In the genomic region with DNA sequence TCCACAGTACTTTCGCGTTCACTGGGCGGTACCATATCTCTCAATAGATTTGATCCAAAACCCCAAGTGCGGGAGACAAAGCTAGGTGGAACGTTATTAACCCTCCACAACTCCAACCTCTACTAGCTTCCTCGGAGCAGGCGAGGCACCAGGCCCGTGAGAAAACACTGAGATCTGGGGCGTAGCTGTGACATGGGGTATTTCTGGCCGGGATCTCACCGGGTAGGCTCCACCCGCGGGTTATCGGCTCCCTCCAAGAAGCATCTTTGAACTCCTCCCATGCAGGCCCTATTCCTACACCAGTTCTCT, we compare ENCODE assay signal across 9 cellular contexts. TPM values are rescaled to one million over a fixed set of nuclear protein-coding genes. Genes with fewer than 3 reads are reported as not detected.
A peak's percentile ranks its signal among the peaks of the same experiment; 100 is the strongest.
DNase-seq lines count a peak whose midpoint lies in the region; ATAC-seq and TF ChIP-seq lines count a peak whose summit lies in the region.
"Had no signal": no experiment of that assay in that cellular context is flagged by ENCODE, and none has a peak within 500 bp of the region (broad histone marks: within the 10 kb centered on the region; RNA-seq: fewer than 3 reads in every experiment).

No MANE protein-coding gene starts in this region.

- TF ChIP-seq CTCF in HCT116 (IDR thresholded peaks at IDR 0.05 in 2 of 3, conservative IDR thresholded peaks at IDR 0.05 in 1 of 3; ENCODE audit: borderline replicate concordance in 1 of 3, insufficient read depth in 1 of 3, low read depth in 2 of 3, low read length in 2 of 3) (no peak), NB4 (IDR thresholded peaks at IDR 0.05; ENCODE audit: low read depth, low read length) (no peak)

- intact Hi-C loops in HCT116 (cut with micrococcal nuclease) = no loop called here

- POLR2A ChIA-PET in HCT116 (lab: Charles Lee) = no interaction called here

- peak overlapping the region; percentile 95 for H2AFZ ChIP-seq in HCT116 (ENCODE audit: low read depth, low read length, poor library complexity, severe bottlenecking)

- peaks cover 5 to 10% of the 10 kb centered on the region in 2 experiments; a peak in 2 of 4 replicates for H3K4me1 ChIP-seq in HCT116 (ENCODE audit: control insufficient read depth in 1 of 2, insufficient read depth in 2 of 2, low read length in 2 of 2)
- peaks cover 7% of the 10 kb centered on the region for H3K4me1 ChIP-seq in effector memory CD4-positive, alpha-beta T cell (ENCODE audit: control insufficient read depth, insufficient read depth, low read length, poor library complexity, severe bottlenecking)

- ATAC-seq in HCT116 (peak; percentile 68), naive B cell (ENCODE audit: low read depth in 2 of 2) (peak; percentile 71 to 73)

- CTCF ChIA-PET in HCT116 (lab: Charles Lee) = interaction anchor here (1.1 kb wide), 1 partner anchor 19 kb away, joined by 3 read pairs; no protein-coding TSS in a partner anchor

- no peaks in the 10 kb centered on the region for H3K27me3 ChIP-seq in HCT116 (ENCODE audit: insufficient read depth, low read length)
- no peaks in the 10 kb centered on the region for H3K27me3 ChIP-seq in effector memory CD4-positive, alpha-beta T cell (replicated peaks; ENCODE audit: control insufficient read depth, insufficient read depth, low read length, poor library complexity, severe bottlenecking)

- H3K79me2 ChIP-seq in HCT116 (ENCODE audit: insufficient read depth, low read length) = peaks cover 11% of the 10 kb centered on the region

- H3K27ac Mint-ChIP-seq in naive B cell = peak overlapping the region; percentile 99 to 100 (median 99)

- no peak for TF ChIP-seq RAD21 in HCT116 (IDR thresholded peaks at IDR 0.05; ENCODE audit: low read depth)

- no peaks in the 10 kb centered on the region for H3K9me2 ChIP-seq in HCT116 (ENCODE audit: insufficient read depth)

- H3K9me3 ChIP-seq in HCT116 (ENCODE audit: control insufficient read depth in 1 of 2, insufficient read depth in 1 of 2, low read depth in 1 of 2, low read length in 2 of 2) = no peaks in the 10 kb centered on the region
- H3K9me3 ChIP-seq in effector memory CD4-positive, alpha-beta T cell (ENCODE audit: control insufficient read depth, low read length) = no peaks in the 10 kb centered on the region

- no peak overlapping the region for H3K27ac ChIP-seq in HCT116 (ENCODE audit: low read depth, low read length)
- H3K27ac ChIP-seq in effector memory CD4-positive, alpha-beta T cell (ENCODE audit: insufficient read depth, low read length, poor library complexity, severe bottlenecking) = peak overlapping the region; percentile 89

- TSS peak; percentile 86 for BruUV-seq in HCT116 (replicated peaks; lab: Mats Ljungman, UMichigan)

- H3K27me3 Mint-ChIP-seq in naive B cell = peaks cover 7 to 13% (median 8%) of the 10 kb centered on the region in 3 donors

- H3K4me1 Mint-ChIP-seq in naive B cell = peaks cover 7 to 31% (median 23%) of the 10 kb centered on the region in 3 donors

- no peak for TF ChIP-seq POLR2A in HCT116 (IDR thresholded peaks at IDR 0.05; ENCODE audit: borderline replicate concordance, extremely low read depth, insufficient read depth, insufficient read length)
- no peak for TF ChIP-seq POLR2A in NB4 (IDR thresholded peaks at IDR 0.05; ENCODE audit: extremely low read depth, insufficient read length)

- H3K4me3 Mint-ChIP-seq in naive B cell = peak overlapping the region; percentile 93 to 100 (median 98)

- H3K36me3 Mint-ChIP-seq in naive B cell = peaks cover 0 to 1% of the 10 kb centered on the region in 2 donors

- peak overlapping the region; percentile 89 for H3K4me2 ChIP-seq in HCT116 (ENCODE audit: low read length)

- H3K36me3 ChIP-seq in HCT116 (ENCODE audit: control insufficient read depth in 1 of 2, insufficient read depth in 2 of 2, low read length in 2 of 2) = no peaks in the 10 kb centered on the region
- H3K36me3 ChIP-seq in effector memory CD4-positive, alpha-beta T cell (ENCODE audit: control insufficient read depth, insufficient read depth, low read length) = no peaks in the 10 kb centered on the region

- H3K9ac ChIP-seq in HCT116 (ENCODE audit: low read length) = peak overlapping the region; percentile 77

- H3K9me3 Mint-ChIP-seq in naive B cell = peaks cover 0 to 2% (median 0%) of the 10 kb centered on the region in 7 donors

- no peaks in the 10 kb centered on the region for H4K20me1 ChIP-seq in HCT116 (ENCODE audit: insufficient read depth)

- DNase-seq in NCI-H2227 (lab: John Stamatoyannopoulos, UW; ENCODE audit: unreplicated experiment) = peak; percentile 68
- no peak for DNase-seq in NCI-H2227 treated with DMSO at 0.1 percent for 48 hours (lab: John Stamatoyannopoulos, UW)
- DNase-seq in HCT116 (ENCODE audit: low read depth, low spot score) = no peak
- DNase-seq in NB4 (ENCODE audit: low read depth) = no peak
- peak in 1 of 3 donors; percentile 53 for DNase-seq in effector memory CD4-positive, alpha-beta T cell
- no peak for DNase-seq in naive B cell
- no peak for DNase-seq in OCI-M2 (lab: John Stamatoyannopoulos, UW; ENCODE audit: unreplicated experiment)
- no peak for DNase-seq in NCI-H774 (lab: John Stamatoyannopoulos, UW)

- RAD21 ChIA-PET in HCT116 (lab: Charles Lee; ENCODE audit: low non-redundant PET in 1 of 2, low total read pairs in 2 of 2, uncharacterized antibody in 2 of 2, unreplicated experiment in 2 of 2) = no interaction called here

- H3K4me3 ChIP-seq in HCT116 (replicated peaks in 1 of 2; ENCODE audit: low read depth in 1 of 2, low read length in 2 of 2) = peak overlapping the region; percentile 82 to 93
- peak overlapping the region; percentile 87 for H3K4me3 ChIP-seq in NB4 (ENCODE audit: low read depth, low read length)
- peak overlapping the region; percentile 97 for H3K4me3 ChIP-seq in effector memory CD4-positive, alpha-beta T cell (ENCODE audit: insufficient read depth, low read depth, low read length, poor library complexity, severe bottlenecking)

TF ChIP-seq in HCT116, 20 proteins besides CTCF, POLR2A, EP300 and RAD21:
- TF ChIP-seq ZNF274 (IDR thresholded peaks at IDR 0.05; ENCODE audit: low read depth, low read length) (no peak), SRF (IDR thresholded peaks at IDR 0.05; ENCODE audit: low read depth) (no peak), CBX3 (IDR thresholded peaks at IDR 0.05; ENCODE audit: low read depth) (no peak), EGR1 (IDR thresholded peaks at IDR 0.05; ENCODE audit: low read depth) (no peak), ATF3 (IDR thresholded peaks at IDR 0.05) (no peak), JUND (IDR thresholded peaks at IDR 0.05) (no peak), EZH2phosphoT487 (IDR thresholded peaks at IDR 0.05; ENCODE audit: borderline replicate concordance) (no peak)
- TF ChIP-seq, protein P1, sequence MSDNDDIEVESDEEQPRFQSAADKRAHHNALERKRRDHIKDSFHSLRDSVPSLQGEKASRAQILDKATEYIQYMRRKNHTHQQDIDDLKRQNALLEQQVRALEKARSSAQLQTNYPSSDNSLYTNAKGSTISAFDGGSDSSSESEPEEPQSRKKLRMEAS (IDR thresholded peaks at IDR 0.05) = no peak
TF ChIP-seq in HCT116: peak in this region for 0.

RNA-seq across cellular contexts. Expression of gene SLC25A46, which starts 0.3 kb away (rescaled TPM):
- total RNA-seq in HCT116 (2021; ENCODE audit: unreplicated experiment) = 25.9 TPM
- 7.0 and 8.9 TPM in 2 replicates for polyA plus RNA-seq in HCT116 (2012)
- polyA plus RNA-seq in naive B cell (ENCODE audit: low read depth in 6 of 6) = 10 to 100 TPM; 36.7 to 51.0 (median 44.8) TPM

RNA-seq across cellular contexts. Expression of gene TMEM232, which starts 12.0 kb away (rescaled TPM):
- total RNA-seq in HCT116 (2021; ENCODE audit: unreplicated experiment) = 1.2 TPM
- 0.19 and 0.26 TPM in 2 replicates for polyA plus RNA-seq in HCT116 (2012)
- polyA plus RNA-seq in naive B cell (ENCODE audit: low read depth in 6 of 6) = 1 to 10 TPM in 3 of 6 donors, under 1 TPM in 1, not detected in 2; 0.73 to 1.8 (median 1.2) TPM
- total RNA-seq: Daoy had no signal
